Comparison of ENCODE assay signal across 1 cellular context in genomic region chr1:13748610-13749505, GRCh38.
TF ChIP-seq lines count a peak whose summit lies in the region.

No MANE protein-coding gene starts in this region.

TF ChIP-seq in GM12878, 131 proteins besides CTCF, POLR2A, EP300 and RAD21 (continued from another document):
- TF ChIP-seq, protein P1, sequence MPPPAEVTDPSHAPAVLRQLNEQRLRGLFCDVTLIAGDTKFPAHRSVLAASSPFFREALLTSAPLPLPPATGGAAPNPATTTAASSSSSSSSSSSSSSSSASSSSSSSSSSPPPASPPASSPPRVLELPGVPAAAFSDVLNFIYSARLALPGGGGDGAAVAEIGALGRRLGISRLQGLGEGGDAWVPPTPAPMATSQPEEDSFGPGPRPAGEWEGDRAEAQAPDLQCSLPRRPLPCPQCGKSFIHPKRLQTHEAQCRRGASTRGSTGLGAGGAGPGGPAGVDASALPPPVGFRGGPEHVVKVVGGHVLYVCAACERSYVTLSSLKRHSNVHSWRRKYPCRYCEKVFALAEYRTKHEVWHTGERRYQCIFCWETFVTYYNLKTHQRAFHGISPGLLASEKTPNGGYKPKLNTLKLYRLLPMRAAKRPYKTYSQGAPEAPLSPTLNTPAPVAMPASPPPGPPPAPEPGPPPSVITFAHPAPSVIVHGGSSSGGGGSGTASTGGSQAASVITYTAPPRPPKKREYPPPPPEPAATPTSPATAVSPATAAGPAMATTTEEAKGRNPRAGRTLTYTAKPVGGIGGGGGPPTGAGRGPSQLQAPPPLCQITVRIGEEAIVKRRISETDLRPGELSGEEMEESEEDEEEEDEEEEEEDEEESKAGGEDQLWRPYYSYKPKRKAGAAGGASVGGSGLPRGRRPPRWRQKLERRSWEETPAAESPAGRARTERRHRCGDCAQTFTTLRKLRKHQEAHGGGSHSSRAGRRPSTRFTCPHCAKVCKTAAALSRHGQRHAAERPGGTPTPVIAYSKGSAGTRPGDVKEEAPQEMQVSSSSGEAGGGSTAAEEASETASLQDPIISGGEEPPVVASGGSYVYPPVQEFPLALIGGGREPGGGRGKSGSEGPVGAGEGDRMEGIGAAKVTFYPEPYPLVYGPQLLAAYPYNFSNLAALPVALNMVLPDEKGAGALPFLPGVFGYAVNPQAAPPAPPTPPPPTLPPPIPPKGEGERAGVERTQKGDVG (CRISPR knock-in tag; IDR thresholded peaks at IDR 0.05), result no peak
- TF ChIP-seq NR2F1 (conservative IDR thresholded peaks at IDR 0.05), result peak; percentile 9; the same call in 1 of the 2 replicates
- peak; percentile 74 for TF ChIP-seq IKZF1 (conservative IDR thresholded peaks at IDR 0.05)
- peak; percentile 80; the same call in 1 of the 2 replicates for TF ChIP-seq RB1 (IDR thresholded peaks at IDR 0.05; ENCODE audit: borderline replicate concordance)
- TF ChIP-seq SUPT20H (IDR thresholded peaks at IDR 0.05; ENCODE audit: borderline replicate concordance, control insufficient read depth, low read depth, low read length), result no peak
- peak; percentile 89 for TF ChIP-seq TCF12 (IDR thresholded peaks at IDR 0.05; ENCODE audit: low read depth, low read length)
- TF ChIP-seq NR2C1 (IDR thresholded peaks at IDR 0.05), result 0 out of 2 replicates have a peak, but pooled peaks have one; percentile 4
- peak; percentile 67 for TF ChIP-seq GATAD2B (conservative IDR thresholded peaks at IDR 0.05; ENCODE audit: low read depth)
- peak; percentile 34; the same call in 1 of the 2 replicates for TF ChIP-seq SPI1 (IDR thresholded peaks at IDR 0.05; ENCODE audit: borderline replicate concordance, insufficient read depth, low read depth, low read length)
- peak; percentile 72; the same call in 1 of the 2 replicates for TF ChIP-seq MXI1 (IDR thresholded peaks at IDR 0.05; ENCODE audit: low read depth, low read length)
- TF ChIP-seq, protein P2, sequence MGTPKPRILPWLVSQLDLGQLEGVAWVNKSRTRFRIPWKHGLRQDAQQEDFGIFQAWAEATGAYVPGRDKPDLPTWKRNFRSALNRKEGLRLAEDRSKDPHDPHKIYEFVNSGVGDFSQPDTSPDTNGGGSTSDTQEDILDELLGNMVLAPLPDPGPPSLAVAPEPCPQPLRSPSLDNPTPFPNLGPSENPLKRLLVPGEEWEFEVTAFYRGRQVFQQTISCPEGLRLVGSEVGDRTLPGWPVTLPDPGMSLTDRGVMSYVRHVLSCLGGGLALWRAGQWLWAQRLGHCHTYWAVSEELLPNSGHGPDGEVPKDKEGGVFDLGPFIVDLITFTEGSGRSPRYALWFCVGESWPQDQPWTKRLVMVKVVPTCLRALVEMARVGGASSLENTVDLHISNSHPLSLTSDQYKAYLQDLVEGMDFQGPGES (IDR thresholded peaks at IDR 0.05), result peak; percentile 56; the same call in 1 of the 2 replicates
- TF ChIP-seq CHD2 (IDR thresholded peaks at IDR 0.05; ENCODE audit: borderline replicate concordance, low read depth, low read length), result peak; percentile 84
- TF ChIP-seq, protein P3, sequence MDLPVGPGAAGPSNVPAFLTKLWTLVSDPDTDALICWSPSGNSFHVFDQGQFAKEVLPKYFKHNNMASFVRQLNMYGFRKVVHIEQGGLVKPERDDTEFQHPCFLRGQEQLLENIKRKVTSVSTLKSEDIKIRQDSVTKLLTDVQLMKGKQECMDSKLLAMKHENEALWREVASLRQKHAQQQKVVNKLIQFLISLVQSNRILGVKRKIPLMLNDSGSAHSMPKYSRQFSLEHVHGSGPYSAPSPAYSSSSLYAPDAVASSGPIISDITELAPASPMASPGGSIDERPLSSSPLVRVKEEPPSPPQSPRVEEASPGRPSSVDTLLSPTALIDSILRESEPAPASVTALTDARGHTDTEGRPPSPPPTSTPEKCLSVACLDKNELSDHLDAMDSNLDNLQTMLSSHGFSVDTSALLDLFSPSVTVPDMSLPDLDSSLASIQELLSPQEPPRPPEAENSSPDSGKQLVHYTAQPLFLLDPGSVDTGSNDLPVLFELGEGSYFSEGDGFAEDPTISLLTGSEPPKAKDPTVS (IDR thresholded peaks at IDR 0.05; ENCODE audit: low read depth, low read length), result no peak
- TF ChIP-seq RUNX3 (IDR thresholded peaks at IDR 0.05; ENCODE audit: low read length), result 0 out of 2 replicates have a peak, but pooled peaks have one; percentile 4
- TF ChIP-seq SMARCA5 (IDR thresholded peaks at IDR 0.05), result 0 out of 2 replicates have a peak, but pooled peaks have one; percentile 57
- TF ChIP-seq YY1 (IDR thresholded peaks at IDR 0.05; ENCODE audit: low read depth, low read length), result peak; percentile 66; the same call in 1 of the 2 replicates
- TF ChIP-seq LARP7 (IDR thresholded peaks at IDR 0.05), result peak; percentile 84
- peak; percentile 83 for TF ChIP-seq POLR2AphosphoS5 (IDR thresholded peaks at IDR 0.05; ENCODE audit: low read length)
- TF ChIP-seq EGR1 (IDR thresholded peaks at IDR 0.05; ENCODE audit: borderline replicate concordance in 1 of 2, low read depth in 2 of 2, low read length in 2 of 2), result peak in 1 of 2 experiments; percentile 17; a peak in 1 of 3 replicates
- peak; percentile 91 for TF ChIP-seq NKRF (conservative IDR thresholded peaks at IDR 0.05)
- TF ChIP-seq DPF2 (IDR thresholded peaks at IDR 0.05), result peak; percentile 59
- peak; percentile 87; the same call in 1 of the 2 replicates for TF ChIP-seq SIN3A (IDR thresholded peaks at IDR 0.05; ENCODE audit: low read depth, low read length)
- peak; percentile 56 for TF ChIP-seq RELA (IDR thresholded peaks at IDR 0.05; ENCODE audit: borderline replicate concordance, partially characterized antibody)
- TF ChIP-seq, protein P4, sequence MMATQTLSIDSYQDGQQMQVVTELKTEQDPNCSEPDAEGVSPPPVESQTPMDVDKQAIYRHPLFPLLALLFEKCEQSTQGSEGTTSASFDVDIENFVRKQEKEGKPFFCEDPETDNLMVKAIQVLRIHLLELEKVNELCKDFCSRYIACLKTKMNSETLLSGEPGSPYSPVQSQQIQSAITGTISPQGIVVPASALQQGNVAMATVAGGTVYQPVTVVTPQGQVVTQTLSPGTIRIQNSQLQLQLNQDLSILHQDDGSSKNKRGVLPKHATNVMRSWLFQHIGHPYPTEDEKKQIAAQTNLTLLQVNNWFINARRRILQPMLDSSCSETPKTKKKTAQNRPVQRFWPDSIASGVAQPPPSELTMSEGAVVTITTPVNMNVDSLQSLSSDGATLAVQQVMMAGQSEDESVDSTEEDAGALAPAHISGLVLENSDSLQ (IDR thresholded peaks at IDR 0.05), result peak; percentile 48; the same call in 1 of the 2 replicates
- TF ChIP-seq MTA3 (IDR thresholded peaks at IDR 0.05; ENCODE audit: borderline replicate concordance, low read length), result no peak
- no peak for TF ChIP-seq SIX5 (IDR thresholded peaks at IDR 0.05; ENCODE audit: low read depth, low read length, severe bottlenecking)
- TF ChIP-seq SKIL (IDR thresholded peaks at IDR 0.05; ENCODE audit: low read depth, poor library complexity, severe bottlenecking), result no peak
- 0 out of 2 replicates have a peak, but pooled peaks have one; percentile 17 for TF ChIP-seq MAX (IDR thresholded peaks at IDR 0.05; ENCODE audit: low read depth, low read length)
- TF ChIP-seq SREBF1 (IDR thresholded peaks at IDR 0.05; ENCODE audit: low read length), result no peak
- peak; percentile 85 for TF ChIP-seq TCF3 (IDR thresholded peaks at IDR 0.05; ENCODE audit: borderline replicate concordance, insufficient read depth, low read depth, low read length)
- no peak for TF ChIP-seq ZBED1 (IDR thresholded peaks at IDR 0.05; ENCODE audit: borderline replicate concordance)
- TF ChIP-seq SMAD5 (IDR thresholded peaks at IDR 0.05; ENCODE audit: low read depth), result 0 out of 2 replicates have a peak, but pooled peaks have one; percentile 37
- 0 out of 2 replicates have a peak, but pooled peaks have one; percentile 28 for TF ChIP-seq ZNF217 (IDR thresholded peaks at IDR 0.05)
- no peak for TF ChIP-seq NFXL1 (IDR thresholded peaks at IDR 0.05; ENCODE audit: borderline replicate concordance)
- peak; percentile 69 for TF ChIP-seq BACH1 (IDR thresholded peaks at IDR 0.05; ENCODE audit: borderline replicate concordance)
TF ChIP-seq in GM12878: peak in this region for 34.
